In the genomic region with DNA sequence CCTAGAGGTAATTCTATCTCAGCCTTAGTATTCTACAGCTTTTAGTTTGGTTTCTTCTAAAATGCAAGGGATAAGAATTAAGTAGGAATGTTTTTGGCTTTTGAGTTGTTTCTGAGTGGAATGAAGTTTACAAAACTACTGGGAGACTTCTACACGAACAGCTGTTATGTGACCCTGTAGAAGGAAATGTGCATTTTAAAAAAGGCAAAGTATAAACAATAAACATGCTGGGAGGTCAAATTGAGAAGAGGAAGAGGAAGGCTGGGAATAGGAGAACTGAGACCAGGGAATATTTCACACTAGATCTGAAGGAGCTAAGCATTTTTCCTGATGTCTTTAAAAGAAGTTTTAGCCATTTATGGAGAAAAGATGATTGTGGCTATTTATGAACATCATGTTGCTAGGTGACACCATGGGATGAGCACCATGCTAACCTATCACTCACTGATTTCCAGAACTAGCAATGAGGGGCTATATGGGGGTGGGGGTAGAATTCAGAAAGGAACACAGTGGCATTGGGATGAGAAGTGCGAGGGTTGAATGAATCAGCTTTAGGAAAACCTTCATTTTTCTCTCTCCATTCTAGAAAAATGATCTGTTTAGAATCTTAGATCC, we compare ENCODE assay signal across 17 cellular contexts.
DNase-seq lines count a peak whose midpoint lies in the region; ATAC-seq, FAIRE-seq and TF ChIP-seq lines count a peak whose summit lies in the region.
"Had no signal": no experiment of that assay in that cellular context is flagged by ENCODE, and none has a peak within 500 bp of the region (broad histone marks: within the 10 kb centered on the region; RNA-seq: fewer than 3 reads in every experiment).

No MANE protein-coding gene starts in this region.

- no peak for FAIRE-seq in HepG2 (lab: Jason Lieb, UNC)

- no peaks in the 10 kb centered on the region for H3K9me3 Mint-ChIP-seq in T-helper 2 cell treated with Interferon-gamma antibody and Interleukin-4, amounts not matched to agents 5 μg/mL and 100 μg/mL, for 36 hours
- H3K9me3 Mint-ChIP-seq: endodermal cell had no signal

- H3K4me3 ChIP-seq in liver (ENCODE audit: low read depth in 1 of 3, low read length in 3 of 3) (no peak overlapping the region), HepG2 (replicated peaks in 1 of 3; ENCODE audit: insufficient read depth in 1 of 3, low read depth in 2 of 3, low read length in 3 of 3) (no peak overlapping the region), right cardiac atrium (ENCODE audit: low read length) (no peak overlapping the region), parathyroid adenoma (ENCODE audit: low read depth, low read length) (no peak overlapping the region), MG63 (no peak overlapping the region), adrenal gland (no peak overlapping the region)
- H3K4me3 ChIP-seq: testis had no signal

- BruUV-seq in HepG2 (replicated peaks; lab: Mats Ljungman, UMichigan) = no TSS peak

- CTCF ChIA-PET in HepG2 (lab: Yijun Ruan, JAX; ENCODE audit: low intra/inter-chr PET ratio, low total read pairs) = no interaction called here

- H3K4me2 ChIP-seq in HepG2 (ENCODE audit: low read depth, low read length) = no peak overlapping the region
- H3K4me2 ChIP-seq in parathyroid adenoma (ENCODE audit: low read length) = no peak overlapping the region

- TF ChIP-seq RAD21 in liver (IDR thresholded peaks at IDR 0.05) (no peak), HepG2 (CRISPR knock-in tag; IDR thresholded peaks at IDR 0.05) (no peak)

- H3K4me1 ChIP-seq in liver (ENCODE audit: control insufficient read depth in 4 of 4, insufficient read depth in 4 of 4, low read length in 3 of 4) (peaks cover 0 to 3% (median 0%) of the 10 kb centered on the region in 4 donors), HepG2 (ENCODE audit: insufficient read depth, low read length) (no peaks in the 10 kb centered on the region), right cardiac atrium (ENCODE audit: control insufficient read depth, insufficient read depth, low read length) (peaks cover 9% of the 10 kb centered on the region), parathyroid adenoma (no peaks in the 10 kb centered on the region), adrenal gland (replicated peaks in 1 of 2) (peaks cover 0 to 9% of the 10 kb centered on the region in 2 donors)

- no peaks in the 10 kb centered on the region for H3K36me3 Mint-ChIP-seq in T-helper 2 cell treated with Interferon-gamma antibody and Interleukin-4, amounts not matched to agents 5 μg/mL and 100 μg/mL, for 36 hours (ENCODE audit: low read depth)
- H3K36me3 Mint-ChIP-seq: CD4-positive, alpha-beta memory T cell had no signal

- WGBS in liver = 68% methylated on average over 2 of the region's 2 CpGs
- 0% methylated on average over 2 of the region's 2 CpGs for WGBS in HepG2 (ENCODE audit: low lambda C conversion rate)
- 40% methylated on average over 2 of the region's 2 CpGs for WGBS in right cardiac atrium
- WGBS in adrenal gland, 4 donors = 53 to 65% (median 60%) methylated on average over 2 of the region's 2 CpGs

- POLR2A ChIA-PET in HepG2 (lab: Yijun Ruan, JAX) = no interaction called here

- DNase-seq in HepG2 (ENCODE audit: low spot score) = no peak
- no peak for DNase-seq in right cardiac atrium
- no peak for DNase-seq in MG63
- no peak for DNase-seq in T-helper 2 cell treated with Interferon-gamma antibody and Interleukin-4, amounts not matched to agents 5 μg/mL and 100 μg/mL, for 36 hours (ENCODE audit: low spot score)
- DNase-seq in stimulated activated CD4-positive, alpha-beta T cell treated with anti-CD3 and anti-CD28 coated beads, Interleukin-1b, Interleukin-23, amount 100 ng/mL, for 48 hours = no peak
- DNase-seq in adrenal gland = no peak
- DNase-seq: activated effector memory CD4-positive, alpha-beta T cell treated with anti-CD3 and anti-CD28 coated beads, Interleukin-2, amount 50 U/mL, for 16 hours; CD4-positive, alpha-beta memory T cell; endodermal cell; GOT3; Karpas-422; NCI-H1417; stimulated activated CD4-positive, alpha-beta T cell treated with anti-CD3 and anti-CD28 coated beads, Interleukin-2, amount 100 ng/mL, for 24 hours had no signal

- peak overlapping the region in 1 of 2 donors; percentile 58 for H3K27ac ChIP-seq in liver (ENCODE audit: low read depth in 1 of 2, low read length in 2 of 2)
- no peak overlapping the region for H3K27ac ChIP-seq in HepG2 (ENCODE audit: extremely low read length, insufficient read depth, low read length)
- peak overlapping the region; percentile 88 for H3K27ac ChIP-seq in right cardiac atrium (ENCODE audit: low read length)
- H3K27ac ChIP-seq in parathyroid adenoma = peak overlapping the region; percentile 53
- peak overlapping the region in 2 of 5 donors; percentile 1 to 61 for H3K27ac ChIP-seq in adrenal gland

- TF ChIP-seq CTCF in liver (IDR thresholded peaks at IDR 0.05; ENCODE audit: low read depth, low read length, missing input control) = no peak
- no peak for TF ChIP-seq CTCF in HepG2 (CRISPR knock-in tag; IDR thresholded peaks at IDR 0.05)
- no peak for TF ChIP-seq CTCF in parathyroid adenoma (IDR thresholded peaks at IDR 0.05)
- no peak for TF ChIP-seq CTCF in adrenal gland (IDR thresholded peaks at IDR 0.05)

- H3K9ac ChIP-seq in liver (ENCODE audit: low read depth in 1 of 2, low read length in 2 of 2) = no peak overlapping the region
- no peak overlapping the region for H3K9ac ChIP-seq in HepG2 (ENCODE audit: insufficient read depth, low read depth, low read length)
- no peak overlapping the region for H3K9ac ChIP-seq in parathyroid adenoma

- H3K9me3 ChIP-seq in liver (ENCODE audit: control insufficient read depth in 4 of 4, low read length in 3 of 4) (no peaks in the 10 kb centered on the region), HepG2 (ENCODE audit: low read length) (no peaks in the 10 kb centered on the region), right cardiac atrium (ENCODE audit: control insufficient read depth, low read length) (no peaks in the 10 kb centered on the region), parathyroid adenoma (ENCODE audit: control insufficient read depth, low read length) (no peaks in the 10 kb centered on the region), MG63 (no peaks in the 10 kb centered on the region), adrenal gland (replicated peaks in 1 of 3) (peaks cover 0 to 6% (median 0%) of the 10 kb centered on the region in 3 donors)
- H3K9me3 ChIP-seq: testis had no signal

- intact Hi-C loops in HepG2 (cut with micrococcal nuclease; ENCODE audit: unreplicated experiment) (no loop called here), right cardiac atrium (cut with DNase I) (no loop called here), adrenal gland (cut with DNase I) (no loop called here)

- no peaks in the 10 kb centered on the region for H4K20me1 ChIP-seq in HepG2 (ENCODE audit: insufficient read depth, low read length)

- H3K36me3 ChIP-seq in liver (ENCODE audit: control insufficient read depth in 4 of 4, insufficient read depth in 3 of 4, low read depth in 1 of 4, low read length in 3 of 4) (no peaks in the 10 kb centered on the region), HepG2 (replicated peaks in 1 of 2; ENCODE audit: control insufficient read depth in 1 of 2, insufficient read depth in 2 of 2, low read length in 2 of 2) (no peaks in the 10 kb centered on the region), parathyroid adenoma (ENCODE audit: control insufficient read depth, insufficient read depth, low read length) (no peaks in the 10 kb centered on the region), MG63 (no peaks in the 10 kb centered on the region), adrenal gland (replicated peaks in 1 of 2) (no peaks in the 10 kb centered on the region)

- no peak overlapping the region for H3K4me3 Mint-ChIP-seq in T-helper 2 cell treated with Interferon-gamma antibody and Interleukin-4, amounts not matched to agents 5 μg/mL and 100 μg/mL, for 36 hours
- H3K4me3 Mint-ChIP-seq: CD4-positive, alpha-beta memory T cell; endodermal cell had no signal

- in situ Hi-C loops in HepG2 (cut with HindIII; ENCODE audit: extremely low pct_ligation_motif_present, low pct_unique_long_range_greater_than_20kb) = no loop called here

- ATAC-seq in HepG2 (no peak), right cardiac atrium (no peak)
- ATAC-seq: activated CD4-positive, CD25-positive, alpha-beta regulatory T cell treated with anti-CD3 and anti-CD28 coated beads, Interleukin-2, amount 50 U/mL, for 24 hours had no signal

- H3K4me1 Mint-ChIP-seq in T-helper 2 cell treated with Interferon-gamma antibody and Interleukin-4, amounts not matched to agents 5 μg/mL and 100 μg/mL, for 36 hours (ENCODE audit: low read depth) = no peaks in the 10 kb centered on the region
- H3K4me1 Mint-ChIP-seq: CD4-positive, alpha-beta memory T cell had no signal

- no peak overlapping the region for H3K27ac Mint-ChIP-seq in T-helper 2 cell treated with Interferon-gamma antibody and Interleukin-4, amounts not matched to agents 5 μg/mL and 100 μg/mL, for 36 hours
- H3K27ac Mint-ChIP-seq: CD4-positive, alpha-beta memory T cell; endodermal cell had no signal

- TF ChIP-seq EP300 in HepG2 (IDR thresholded peaks at IDR 0.05; ENCODE audit: low read depth in 2 of 2, low read length in 2 of 2) (no peak), HepG2 (CRISPR knock-in tag; IDR thresholded peaks at IDR 0.05; ENCODE audit: borderline replicate concordance) (no peak)

- H2AFZ ChIP-seq in HepG2 (ENCODE audit: low read length) = no peak overlapping the region
- H2AFZ ChIP-seq in parathyroid adenoma = no peak overlapping the region

- H3K27me3 Mint-ChIP-seq in T-helper 2 cell treated with Interferon-gamma antibody and Interleukin-4, amounts not matched to agents 5 μg/mL and 100 μg/mL, for 36 hours (ENCODE audit: low read depth) = peaks cover 19% of the 10 kb centered on the region

- no peak for TF ChIP-seq POLR2A in HepG2 (IDR thresholded peaks at IDR 0.05; ENCODE audit: insufficient read depth in 1 of 2, low read depth in 2 of 2, low read length in 2 of 2)
- TF ChIP-seq POLR2A in adrenal gland (IDR thresholded peaks at IDR 0.05) = no peak

- no peaks in the 10 kb centered on the region for H3K79me2 ChIP-seq in HepG2 (ENCODE audit: insufficient read depth, low read length)
- no peaks in the 10 kb centered on the region for H3K79me2 ChIP-seq in parathyroid adenoma

- H3K27me3 ChIP-seq in liver (ENCODE audit: control insufficient read depth in 4 of 4, insufficient read depth in 4 of 4, low read length in 3 of 4) = peaks cover 0 to 2% (median 0%) of the 10 kb centered on the region in 4 donors
- H3K27me3 ChIP-seq in HepG2 (ENCODE audit: control insufficient read depth in 1 of 2, insufficient read depth in 2 of 2, low read length in 2 of 2) = no peaks in the 10 kb centered on the region
- H3K27me3 ChIP-seq in right cardiac atrium (ENCODE audit: control insufficient read depth, insufficient read depth) = no peaks in the 10 kb centered on the region
- H3K27me3 ChIP-seq in parathyroid adenoma (ENCODE audit: control insufficient read depth, insufficient read depth, low read length) = no peaks in the 10 kb centered on the region
- no peaks in the 10 kb centered on the region for H3K27me3 ChIP-seq in MG63
- H3K27me3 ChIP-seq in adrenal gland = no peaks in the 10 kb centered on the region
- H3K27me3 ChIP-seq: testis had no signal

TF ChIP-seq in liver, 16 proteins besides CTCF, POLR2A, EP300 and RAD21 (continues in another document):
- TF ChIP-seq NR2F2 (IDR thresholded peaks at IDR 0.05) = no peak

TF ChIP-seq in HepG2, 621 proteins besides CTCF, POLR2A, EP300 and RAD21 (continues in another document):
- no peak for TF ChIP-seq PTBP1 (IDR thresholded peaks at IDR 0.05; ENCODE audit: low read depth, low read length, poor library complexity, severe bottlenecking)
- no peak for TF ChIP-seq ZNF737 (CRISPR knock-in tag; IDR thresholded peaks at IDR 0.05; ENCODE audit: borderline replicate concordance)
